ENCODE assay signal across 29 cellular contexts in the genomic region with DNA sequence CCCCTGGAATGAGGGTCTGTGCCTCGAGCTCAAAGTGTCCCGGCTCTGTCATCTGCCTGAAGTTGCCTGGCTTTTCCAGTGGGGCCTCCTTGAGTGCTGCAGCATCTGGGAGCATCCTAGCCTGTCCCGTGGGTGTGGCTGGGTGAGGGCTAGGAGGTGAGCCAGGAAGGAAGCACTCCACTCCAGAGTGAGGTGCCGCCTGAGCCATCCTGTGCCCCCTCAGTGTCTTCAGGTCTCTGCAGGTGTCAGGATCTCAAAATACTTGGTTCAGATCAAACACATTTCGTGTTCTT.
"Had no signal": no experiment of that assay in that cellular context is flagged by ENCODE, and none has a peak within 500 bp of the region (broad histone marks: within the 10 kb centered on the region; RNA-seq: fewer than 3 reads in every experiment).

No MANE protein-coding gene starts in this region.

- H3K27me3 ChIP-seq: ascending aorta, body of pancreas, MG63, Peyer's patch, SJCRH30 had no signal

- H3K4me1 Mint-ChIP-seq: activated naive CD8-positive, alpha-beta T cell treated with anti-CD3 and anti-CD28 coated beads, Interleukin-2, amount 50 U/mL, for 24 hours had no signal

- H3K27ac Mint-ChIP-seq: activated CD8-positive, alpha-beta T cell treated with anti-CD3 and anti-CD28 coated beads, Interleukin-2, amount 10 ng/mL, durations not matched to agents 7 days and 5 days; activated naive CD4-positive, alpha-beta T cell treated with anti-CD3 and anti-CD28 coated beads, Interleukin-2, amount 50 U/mL, for 72 hours; activated naive CD8-positive, alpha-beta T cell treated with anti-CD3 and anti-CD28 coated beads, Interleukin-2, amount 50 U/mL, for 24 hours had no signal

- DNase-seq: activated CD4-positive, alpha-beta T cell treated with anti-CD3 and anti-CD28 coated beads for 48 hours; activated CD4-positive, alpha-beta T cell treated with anti-CD3 and anti-CD28 coated beads, Interleukin-2, amount 50 U/mL, for 4 hours; activated CD4-positive, CD25-positive, alpha-beta regulatory T cell treated with anti-CD3 and anti-CD28 coated beads, Interleukin-2, amount 50 U/mL, for 72 hours; activated CD8-positive, alpha-beta T cell treated with anti-CD3 and anti-CD28 coated beads, Interleukin-2, amount 10 ng/mL, durations not matched to agents 7 days and 5 days; activated naive CD4-positive, alpha-beta T cell treated with Interleukin-2 at 50 U/mL for 16 hours; activated naive CD8-positive, alpha-beta T cell treated with anti-CD3 and anti-CD28 coated beads, Interleukin-2, amount 50 U/mL, for 24 hours; activated T-cell treated with anti-CD3 and anti-CD28 coated beads, Interleukin-2, amount 50 U/mL, for 24 hours; amniotic stem cell; body of pancreas; MG63; MV-4-11; NCI-H1092 treated with DMSO at 0.1 percent for 48 hours; NCI-H1417 treated with DMSO at 0.1 percent for 48 hours; NCI-H1694; NCI-H2029; NCI-H345; NCI-H510A; NCI-H526 treated with DMSO at 0.1 percent for 48 hours; NCI-H82; NK-92 treated with Interleukin-12 subunit alpha and Interleukin-12 subunit beta, amount 100 ng/mL, for 24 hours; Right ventricle myocardium superior; SJCRH30; SK-N-SH; T-helper 1 cell had no signal

- H3K27me3 Mint-ChIP-seq: activated naive CD8-positive, alpha-beta T cell treated with anti-CD3 and anti-CD28 coated beads, Interleukin-2, amount 50 U/mL, for 24 hours; activated T-cell treated with anti-CD3 and anti-CD28 coated beads, Interleukin-2, amount 50 U/mL, for 24 hours; central memory CD8-positive, alpha-beta T cell had no signal

- H3K4me3 Mint-ChIP-seq: activated CD8-positive, alpha-beta T cell treated with anti-CD3 and anti-CD28 coated beads, Interleukin-2, amount 10 ng/mL, durations not matched to agents 7 days and 5 days; activated naive CD8-positive, alpha-beta T cell treated with anti-CD3 and anti-CD28 coated beads, Interleukin-2, amount 50 U/mL, for 24 hours; activated T-cell treated with anti-CD3 and anti-CD28 coated beads, Interleukin-2, amount 50 U/mL, for 24 hours; activated T-helper 1 cell treated with anti-CD3 and anti-CD28 coated beads, Interleukin-12 subunit alpha, Interleukin-12 subunit beta, Interleukin-2, Interleukin-4 antibody, amounts not matched to agents 30 ng/mL and 10 ng/mL and 1 ng/mL, durations not matched to agents 14 hours and 24 hours and 36 hours; central memory CD8-positive, alpha-beta T cell had no signal

- H3K36me3 ChIP-seq: MG63, SJCRH30 had no signal

- H3K36me3 Mint-ChIP-seq: activated naive CD4-positive, alpha-beta T cell treated with anti-CD3 and anti-CD28 coated beads, Interleukin-2, amount 50 U/mL, for 72 hours had no signal

- H3K27ac ChIP-seq: ascending aorta, body of pancreas, SJCRH30 had no signal

- H3K9me3 Mint-ChIP-seq: activated naive CD4-positive, alpha-beta T cell treated with anti-CD3 and anti-CD28 coated beads, Interleukin-2, amount 50 U/mL, for 72 hours; activated naive CD8-positive, alpha-beta T cell treated with anti-CD3 and anti-CD28 coated beads, Interleukin-2, amount 50 U/mL, for 24 hours; activated T-cell treated with anti-CD3 and anti-CD28 coated beads, Interleukin-2, amount 50 U/mL, for 24 hours; activated T-helper 1 cell treated with anti-CD3 and anti-CD28 coated beads, Interleukin-12 subunit alpha, Interleukin-12 subunit beta, Interleukin-2, Interleukin-4 antibody, amounts not matched to agents 30 ng/mL and 10 ng/mL and 1 ng/mL, durations not matched to agents 14 hours and 24 hours and 36 hours; central memory CD8-positive, alpha-beta T cell had no signal

- H3K9ac ChIP-seq: SK-N-SH had no signal

- H3K4me2 ChIP-seq: SK-N-SH had no signal

- H3K4me1 ChIP-seq: ascending aorta, body of pancreas, SJCRH30 had no signal

- H3K9me3 ChIP-seq: ascending aorta, body of pancreas, MG63, Peyer's patch, SJCRH30, SK-N-SH had no signal

- ATAC-seq: activated CD8-positive, alpha-beta T cell treated with anti-CD3 and anti-CD28 coated beads, Interleukin-2, amount 10 ng/mL, durations not matched to agents 7 days and 5 days; activated naive CD4-positive, alpha-beta T cell treated with anti-CD3 and anti-CD28 coated beads, Interleukin-2, amount 50 U/mL, for 72 hours; activated naive CD8-positive, alpha-beta T cell treated with anti-CD3 and anti-CD28 coated beads, Interleukin-2, amount 50 U/mL, for 24 hours; body of pancreas had no signal

- H3K4me3 ChIP-seq: ascending aorta, body of pancreas, MG63, Peyer's patch, SJCRH30 had no signal
